ENCODE assay signal across 2 cellular contexts in genomic region chr2:202186641-202187202, GRCh38.
TF ChIP-seq lines count a peak whose summit lies in the region.

No MANE protein-coding gene starts in this region.

TF ChIP-seq in SK-N-SH, 30 proteins besides CTCF, POLR2A, EP300 and RAD21:
- TF ChIP-seq USF1 (IDR thresholded peaks at IDR 0.05; ENCODE audit: borderline replicate concordance, low read depth), result no peak
- no peak for TF ChIP-seq TCF12 (IDR thresholded peaks at IDR 0.05)

TF ChIP-seq in SK-N-SH treated with all-trans-retinoic acid at 6 μM for 48 hours, 23 proteins besides CTCF, POLR2A, EP300 and RAD21 (continued from another document):
- TF ChIP-seq POU6F1 (CRISPR knock-in tag; IDR thresholded peaks at IDR 0.05; ENCODE audit: borderline replicate concordance, low read depth) (no peak), RARB (CRISPR knock-in tag; IDR thresholded peaks at IDR 0.05) (no peak), CREB5 (CRISPR knock-in tag; IDR thresholded peaks at IDR 0.05; ENCODE audit: low read depth) (no peak), PATZ1 (CRISPR knock-in tag; IDR thresholded peaks at IDR 0.05; ENCODE audit: borderline replicate concordance) (no peak), TOX (CRISPR knock-in tag; IDR thresholded peaks at IDR 0.05; ENCODE audit: borderline replicate concordance) (no peak), CSRNP3 (CRISPR knock-in tag; IDR thresholded peaks at IDR 0.05) (no peak), ISL1 (CRISPR knock-in tag; IDR thresholded peaks at IDR 0.05) (no peak), SNAI2 (CRISPR knock-in tag; IDR thresholded peaks at IDR 0.05) (no peak), PPARA (CRISPR knock-in tag; IDR thresholded peaks at IDR 0.05; ENCODE audit: borderline replicate concordance) (no peak), ZC3H10 (CRISPR knock-in tag; IDR thresholded peaks at IDR 0.05) (no peak), ZNF70 (CRISPR knock-in tag; IDR thresholded peaks at IDR 0.05) (no peak), ZNF8 (CRISPR knock-in tag; IDR thresholded peaks at IDR 0.05) (no peak), ARNTL (CRISPR knock-in tag; IDR thresholded peaks at IDR 0.05; ENCODE audit: borderline replicate concordance, low read depth) (no peak)
